In genomic region chr17:40416671-40417070, GRCh38 we compare ENCODE assay signal across 13 cellular contexts. TPM values are rescaled to one million over a fixed set of nuclear protein-coding genes. Genes with fewer than 3 reads are reported as not detected.
DNase-seq lines count a peak whose midpoint lies in the region; ATAC-seq, FAIRE-seq and TF ChIP-seq lines count a peak whose summit lies in the region.
"Had no signal": no experiment of that assay in that cellular context is flagged by ENCODE, and none has a peak within 500 bp of the region (broad histone marks: within the 10 kb centered on the region; RNA-seq: fewer than 3 reads in every experiment).

No MANE protein-coding gene starts in this region.

- POLR2A ChIA-PET in WTC11 (lab: Charles Lee), result interaction anchor here (1.2 kb wide), 1 partner anchor 60 kb away, joined by 3 read pairs; no protein-coding TSS in a partner anchor

- H3K4me1 Mint-ChIP-seq in WTC11, result peaks cover 53% of the 10 kb centered on the region

- no peaks in the 10 kb centered on the region for H3K9me3 Mint-ChIP-seq in WTC11

- WGBS in heart left ventricle, 4 donors, result 38 to 42% (median 39%) methylated on average over 3 of the region's 3 CpGs
- 39% methylated on average over 3 of the region's 3 CpGs for WGBS in suprapubic skin
- 25 to 34% (median 31%) methylated on average over 3 of the region's 3 CpGs for WGBS in small intestine, 3 donors

- no peak for FAIRE-seq in small intestine (lab: Jason Lieb, UNC)

- no peaks in the 10 kb centered on the region for H3K9me3 ChIP-seq in cardiac muscle cell (ENCODE audit: low read depth)
- H3K9me3 ChIP-seq in heart left ventricle, result no peaks in the 10 kb centered on the region
- H3K9me3 ChIP-seq in suprapubic skin, result no peaks in the 10 kb centered on the region
- no peaks in the 10 kb centered on the region for H3K9me3 ChIP-seq in small intestine (ENCODE audit: control insufficient read depth, low read depth)
- H3K9me3 ChIP-seq: sigmoid colon, upper lobe of right lung had no signal

- H3K27ac Mint-ChIP-seq in WTC11, result no peak overlapping the region

- H3K36me3 ChIP-seq in cardiac muscle cell, result peaks cover 9% of the 10 kb centered on the region
- no peaks in the 10 kb centered on the region for H3K36me3 ChIP-seq in heart left ventricle
- no peaks in the 10 kb centered on the region for H3K36me3 ChIP-seq in suprapubic skin
- H3K36me3 ChIP-seq in small intestine (ENCODE audit: control insufficient read depth in 2 of 2, insufficient read depth in 2 of 2, low read length in 2 of 2), result no peaks in the 10 kb centered on the region
- H3K36me3 ChIP-seq: sigmoid colon, upper lobe of right lung had no signal

- peaks cover 44% of the 10 kb centered on the region for H3K36me3 Mint-ChIP-seq in WTC11

- H3K27ac ChIP-seq in cardiac muscle cell, result no peak overlapping the region
- no peak overlapping the region for H3K27ac ChIP-seq in heart left ventricle
- H3K27ac ChIP-seq in foreskin keratinocyte, result peak overlapping the region; percentile 15
- H3K27ac ChIP-seq in suprapubic skin, result no peak overlapping the region
- H3K27ac ChIP-seq in small intestine (ENCODE audit: low read depth in 1 of 2, low read length in 1 of 2), result no peak overlapping the region
- H3K27ac ChIP-seq: upper lobe of right lung had no signal

- TF ChIP-seq POLR2A in heart left ventricle (IDR thresholded peaks at IDR 0.05) (no peak), suprapubic skin (IDR thresholded peaks at IDR 0.05) (no peak)

- no peaks in the 10 kb centered on the region for H3K4me1 ChIP-seq in cardiac muscle cell (ENCODE audit: low read depth)
- H3K4me1 ChIP-seq in heart left ventricle, result peaks cover 0 to 39% (median 9%) of the 10 kb centered on the region in 12 donors
- H3K4me1 ChIP-seq in foreskin keratinocyte, result peaks cover 14% of the 10 kb centered on the region
- peaks cover 20% of the 10 kb centered on the region for H3K4me1 ChIP-seq in suprapubic skin
- H3K4me1 ChIP-seq in small intestine (ENCODE audit: control insufficient read depth in 2 of 2, insufficient read depth in 1 of 2, low read depth in 1 of 2, low read length in 1 of 2), result no peaks in the 10 kb centered on the region

- peak overlapping the region; percentile 97 for H3K4me3 Mint-ChIP-seq in WTC11

- H3K27me3 ChIP-seq in cardiac muscle cell (no peaks in the 10 kb centered on the region), heart left ventricle (peaks cover 0 to 11% (median 0%) of the 10 kb centered on the region in 9 donors), foreskin keratinocyte (no peaks in the 10 kb centered on the region), suprapubic skin (no peaks in the 10 kb centered on the region), small intestine (ENCODE audit: control insufficient read depth in 2 of 2, insufficient read depth in 2 of 2, low read length in 2 of 2) (no peaks in the 10 kb centered on the region)
- H3K27me3 ChIP-seq: sigmoid colon, upper lobe of right lung had no signal

- no peak for ATAC-seq in heart left ventricle
- ATAC-seq in WTC11, result no peak
- no peak for ATAC-seq in foreskin keratinocyte

- intact Hi-C loops in heart left ventricle (cut with DNase I), result loop anchor here (2.0 to 10.0 kb wide), 10 partner anchors 54 to 222 kb away; partner anchors contain the start of genes RARA (in 5 of the 10) and GJD3 (in 4 of the 10)

- CTCF ChIA-PET in WTC11 (lab: Charles Lee), result interaction anchor here (0.9 to 8.7 kb wide), 11 partner anchors 9 to 143 kb away, joined by 3 to 125 read pairs (median 16); partner anchors contain the start of gene GJD3

- DNase-seq in cardiac muscle cell (ENCODE audit: low read depth in 1 of 2, low spot score in 1 of 2) (no peak), heart left ventricle (no peak), WTC11 (ENCODE audit: low spot score) (no peak), foreskin keratinocyte (no peak), suprapubic skin (ENCODE audit: low spot score in 2 of 2) (no peak), small intestine (no peak), NCI-H1930 (lab: John Stamatoyannopoulos, UW) (no peak), superior temporal gyrus (ENCODE audit: extremely low spot score) (no peak)
- DNase-seq: DMS153, sigmoid colon, upper lobe of right lung had no signal

- H3K4me3 ChIP-seq in cardiac muscle cell (peak overlapping the region; percentile 87), heart left ventricle (peak overlapping the region in 3 of 12 donors; percentile 60 to 80 (median 65)), suprapubic skin (peak overlapping the region; percentile 60), small intestine (ENCODE audit: low read depth in 1 of 2, low read length in 2 of 2) (no peak overlapping the region)

- no peak for TF ChIP-seq EP300 in suprapubic skin (IDR thresholded peaks at IDR 0.05)

- no peaks in the 10 kb centered on the region for H3K27me3 Mint-ChIP-seq in WTC11 (ENCODE audit: low read depth)

- TF ChIP-seq CTCF in cardiac muscle cell (IDR thresholded peaks at IDR 0.05; ENCODE audit: low read depth, low read length), result no peak
- no peak for TF ChIP-seq CTCF in heart left ventricle (IDR thresholded peaks at IDR 0.05)
- TF ChIP-seq CTCF in WTC11 (IDR thresholded peaks at IDR 0.05), result no peak
- TF ChIP-seq CTCF in foreskin keratinocyte (conservative IDR thresholded peaks at IDR 0.05), result no peak
- no peak for TF ChIP-seq CTCF in suprapubic skin (IDR thresholded peaks at IDR 0.05)

TF ChIP-seq in WTC11, 78 proteins besides CTCF, POLR2A, EP300 and RAD21 (continues in another document):
- TF ChIP-seq ZNF425 (CRISPR knock-in tag; conservative IDR thresholded peaks at IDR 0.05) (no peak), OVOL2 (CRISPR knock-in tag; IDR thresholded peaks at IDR 0.05; ENCODE audit: borderline replicate concordance) (no peak), RORB (CRISPR knock-in tag; IDR thresholded peaks at IDR 0.05) (no peak)

RNA-seq across cellular contexts. Expression of gene TOP2A, which starts 1.0 kb away (rescaled TPM):
- 11.1 and 127 TPM in 2 replicates for total RNA-seq in cardiac muscle cell
- 21.7 and 168 TPM in 2 replicates for polyA plus RNA-seq in cardiac muscle cell
- 10 to 100 TPM in 1 of 9 donors, 1 to 10 TPM in 5, under 1 TPM in 3; 0.39 to 28.9 (median 1.7) TPM for total RNA-seq in heart left ventricle
- polyA plus RNA-seq in heart left ventricle, result under 1 TPM; 0.11 to 0.28 TPM
- total RNA-seq in WTC11 (2021), result 273 to 307 TPM (median 292 TPM) in 3 replicates
- total RNA-seq in foreskin keratinocyte, result 111 and 148 TPM in 2 replicates
- 81.1 and 112 TPM in 2 replicates for polyA plus RNA-seq in foreskin keratinocyte
- 10 to 100 TPM in 3 of 4 donors, 1 to 10 TPM in 1; 8.1 to 45.2 (median 22.2) TPM for total RNA-seq in suprapubic skin
- polyA plus RNA-seq in small intestine, result 10 to 100 TPM in 1 of 3 donors, 1 to 10 TPM in 2; 1.1 to 37.5 (median 3.1) TPM

RNA-seq across cellular contexts. Expression of gene IGFBP4, which starts 26.6 kb away (rescaled TPM):
- 41.7 and 87.4 TPM in 2 replicates for total RNA-seq in cardiac muscle cell
- 109 and 215 TPM in 2 replicates for polyA plus RNA-seq in cardiac muscle cell
- 100 to 1,000 TPM; 103 to 342 (median 129) TPM for total RNA-seq in heart left ventricle
- polyA plus RNA-seq in heart left ventricle, result 100 to 1,000 TPM; 136 to 174 TPM
- total RNA-seq in WTC11 (2021), result 155 to 172 TPM (median 162 TPM) in 3 replicates
- 7.7 and 18.4 TPM in 2 replicates for total RNA-seq in foreskin keratinocyte
- 11.5 and 28.3 TPM in 2 replicates for polyA plus RNA-seq in foreskin keratinocyte
- total RNA-seq in suprapubic skin, result 10 to 100 TPM; 45.0 to 88.8 (median 74.6) TPM
- polyA plus RNA-seq in small intestine, result 100 to 1,000 TPM in 1 of 3 donors, 10 to 100 TPM in 2; 19.2 to 282 (median 36.7) TPM

RNA-seq across cellular contexts. Expression of gene GJD3, which starts 52.1 kb away (rescaled TPM):
- total RNA-seq in cardiac muscle cell (0.48 and 1.7 TPM in 2 replicates), heart left ventricle (1 to 10 TPM; 1.2 to 8.7 (median 2.2) TPM), WTC11 (2021) (1.4 to 2.3 TPM (median 2.0 TPM) in 3 replicates), foreskin keratinocyte (not detected in 2 replicates), suprapubic skin (1 to 10 TPM in 1 of 4 donors, not detected in 3; 2.1 TPM)
- polyA plus RNA-seq in cardiac muscle cell (4.6 and 8.6 TPM in 2 replicates), heart left ventricle (under 1 TPM; 0.30 to 0.35 TPM), foreskin keratinocyte (not detected in 2 replicates), small intestine (1 to 10 TPM in 1 of 3 donors, not detected in 2; 1.1 TPM)
- total RNA-seq: M059J; T-helper 1 cell treated with Interleukin-12 subunit alpha and Interleukin-12 subunit beta and Interleukin-4 antibody, amounts not matched to agents 30 ng/mL and 1 ng/mL, for 36 hours had no signal

Comparison
In these comparisons a context has a peak if more than half of its experiments do, and no peak if none do; other contexts are left out.
1. H3K4me3 ChIP-seq: peak in cardiac muscle cell (single experiment) and suprapubic skin (single experiment); none in small intestine (0 of 2).